17 cellular contexts compared by ENCODE assay signal in the genomic region with DNA sequence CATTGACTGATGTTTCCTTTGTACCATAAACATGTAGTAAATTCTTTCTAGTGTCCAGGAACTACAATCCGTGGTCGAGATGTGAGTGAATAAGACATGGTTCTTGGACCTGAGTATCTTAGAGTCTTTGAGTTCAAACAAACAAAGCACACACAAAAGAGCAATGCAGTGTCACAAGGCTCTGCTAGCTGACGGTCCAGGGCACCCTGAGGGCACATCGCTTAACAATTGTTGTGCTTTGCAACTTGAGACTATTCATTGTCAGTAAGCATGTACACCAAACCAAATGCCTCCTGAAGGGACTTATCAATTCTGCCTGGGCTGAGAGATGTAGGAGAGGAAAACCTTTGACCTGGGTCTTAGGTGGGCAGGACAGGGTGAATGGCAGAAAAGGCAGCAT.
DNase-seq lines count a peak whose midpoint lies in the region; ATAC-seq, FAIRE-seq and TF ChIP-seq lines count a peak whose summit lies in the region.
"Had no signal": no experiment of that assay in that cellular context is flagged by ENCODE, and none has a peak within 500 bp of the region (broad histone marks: within the 10 kb centered on the region; RNA-seq: fewer than 3 reads in every experiment).

No MANE protein-coding gene starts in this region.

- H3K27ac ChIP-seq in neuronal stem cell (replicated peaks; ENCODE audit: low read length), result no peak overlapping the region
- H3K27ac ChIP-seq: A549 had no signal

- no peak overlapping the region for H2BK12ac ChIP-seq in neuronal stem cell (ENCODE audit: low read length)

- H4K91ac ChIP-seq in neuronal stem cell (ENCODE audit: low read depth, low read length, poor library complexity), result no peak overlapping the region

- H3K27me3 ChIP-seq in bronchial epithelial cell (ENCODE audit: control insufficient read depth, insufficient read depth, low read length) (no peaks in the 10 kb centered on the region), neuronal stem cell (ENCODE audit: control insufficient read depth in 3 of 3, insufficient read depth in 3 of 3, low read depth in 1 of 3, low read length in 3 of 3) (no peaks in the 10 kb centered on the region)

- peak; percentile 11 for DNase-seq in NCI-H2107 treated with DMSO at 0.1 percent for 48 hours (lab: John Stamatoyannopoulos, UW; ENCODE audit: unreplicated experiment)
- no peak for DNase-seq in NCI-H2107 (lab: John Stamatoyannopoulos, UW)
- peak; percentile 72 for DNase-seq in NCI-H146 treated with DMSO at 0.1 percent for 48 hours (lab: John Stamatoyannopoulos, UW; ENCODE audit: unreplicated experiment)
- peak; percentile 4 for DNase-seq in bronchial epithelial cell (ENCODE audit: low read depth)
- peak; percentile 9 for DNase-seq in neuronal stem cell (ENCODE audit: low spot score)
- DNase-seq in stimulated activated CD4-positive, alpha-beta T cell treated with anti-CD3 and anti-CD28 coated beads, Interleukin-15, amount 100 ng/mL, for 24 hours, result no peak
- DNase-seq in COR-L47 (lab: John Stamatoyannopoulos, UW), result no peak
- DNase-seq: activated CD4-positive, alpha-beta memory T cell treated with anti-CD3 and anti-CD28 coated beads for 36 hours; amygdala; Kasumi-1; left ventricle myocardium superior; NCI-H510A; stimulated activated naive CD4-positive, alpha-beta T cell treated with Interleukin-2 at 50 U/mL for 16 hours had no signal

- no peak overlapping the region for H2AFZ ChIP-seq in neuronal stem cell (ENCODE audit: low read length)

- no peak for ATAC-seq in HG03442 (IDR thresholded peaks at IDR 0.05; ENCODE audit: unreplicated experiment)
- ATAC-seq: A549, left ventricle myocardium superior, SK-N-SH treated with all-trans-retinoic acid at 6 μM for 48 hours had no signal

- H3K4me3 ChIP-seq in bronchial epithelial cell (ENCODE audit: low read depth, low read length) (no peak overlapping the region), neuronal stem cell (ENCODE audit: low read length in 2 of 2) (no peak overlapping the region)
- H3K4me3 ChIP-seq: A549 had no signal

- no peak overlapping the region for H3K4me2 ChIP-seq in neuronal stem cell (ENCODE audit: insufficient read depth, low read length, poor library complexity, severe bottlenecking)
- H3K4me2 ChIP-seq: A549 had no signal

- H3K9ac ChIP-seq in neuronal stem cell (ENCODE audit: low read depth, low read length, poor library complexity), result no peak overlapping the region

- H2BK120ac ChIP-seq in neuronal stem cell (ENCODE audit: low read depth, low read length), result no peak overlapping the region

- peaks cover 2 to 6% of the 10 kb centered on the region in 2 donors for H3K4me1 ChIP-seq in neuronal stem cell (ENCODE audit: control insufficient read depth in 2 of 2, insufficient read depth in 1 of 2, low read depth in 1 of 2, low read length in 2 of 2)
- H3K4me1 ChIP-seq: A549 had no signal

- H3K23ac ChIP-seq in neuronal stem cell (ENCODE audit: low read depth, low read length, poor library complexity), result no peak overlapping the region

- no peak overlapping the region for H2BK15ac ChIP-seq in neuronal stem cell (ENCODE audit: low read length)

- FAIRE-seq in bronchial epithelial cell (lab: Jason Lieb, UNC), result no peak
- FAIRE-seq: A549, endometrium had no signal

- H2AK5ac ChIP-seq in neuronal stem cell (ENCODE audit: low read depth, low read length), result no peak overlapping the region

- H3K18ac ChIP-seq in neuronal stem cell (ENCODE audit: low read length), result no peak overlapping the region

- H2BK5ac ChIP-seq in neuronal stem cell (ENCODE audit: low read length), result no peak overlapping the region

- H3K14ac ChIP-seq in neuronal stem cell (ENCODE audit: low read length), result no peak overlapping the region

- H3K79me1 ChIP-seq in neuronal stem cell (ENCODE audit: low read depth, low read length), result no peaks in the 10 kb centered on the region

- H3K4ac ChIP-seq in neuronal stem cell (ENCODE audit: low read length), result no peak overlapping the region

- no peaks in the 10 kb centered on the region for H3K36me3 ChIP-seq in bronchial epithelial cell (ENCODE audit: control insufficient read depth, insufficient read depth, low read length)
- no peaks in the 10 kb centered on the region for H3K36me3 ChIP-seq in neuronal stem cell (replicated peaks in 1 of 2; ENCODE audit: control insufficient read depth in 2 of 2, insufficient read depth in 2 of 2, low read length in 2 of 2)

- WGBS in neuronal stem cell (ENCODE audit: extremely low coverage in 2 of 2, insufficient read length in 2 of 2, insufficient replicate concordance in 1 of 2), 2 donors, result no CpG with 5 or more reads among the region's 4 CpGs

- no peak for TF ChIP-seq CTCF in bronchial epithelial cell (IDR thresholded peaks at IDR 0.05; ENCODE audit: insufficient read depth, low read length, severe bottlenecking)

- no peaks in the 10 kb centered on the region for H3K9me3 ChIP-seq in neuronal stem cell (replicated peaks in 1 of 2; ENCODE audit: control insufficient read depth in 2 of 2, insufficient read depth in 1 of 2, low read depth in 1 of 2, low read length in 2 of 2)
- H3K9me3 ChIP-seq: A549 had no signal

- no peak overlapping the region for H4K8ac ChIP-seq in neuronal stem cell (ENCODE audit: low read depth, low read length)

Comparison
In these comparisons a context has a peak if more than half of its experiments do, and no peak if none do; other contexts are left out.
1. DNase-seq: peak in NCI-H2107 treated with DMSO at 0.1 percent for 48 hours (single experiment), NCI-H146 treated with DMSO at 0.1 percent for 48 hours (single experiment), bronchial epithelial cell (single experiment) and neuronal stem cell (single experiment); none in NCI-H2107 (single experiment), stimulated activated CD4-positive, alpha-beta T cell treated with anti-CD3 and anti-CD28 coated beads, Interleukin-15, amount 100 ng/mL, for 24 hours (single experiment) and COR-L47 (single experiment).